ENCODE assay signal across 9 cellular contexts in genomic region chr5:175246242-175246891, GRCh38.
DNase-seq lines count a peak whose midpoint lies in the region; FAIRE-seq and TF ChIP-seq lines count a peak whose summit lies in the region.
"Had no signal": no experiment of that assay in that cellular context is flagged by ENCODE, and none has a peak within 500 bp of the region (broad histone marks: within the 10 kb centered on the region; RNA-seq: fewer than 3 reads in every experiment).

No MANE protein-coding gene starts in this region.

- peak; percentile 79 for DNase-seq in H54 (ENCODE audit: insufficient read length, low spot score)
- DNase-seq in SJSA1 (ENCODE audit: low read depth in 1 of 2, low spot score in 2 of 2), result peak; percentile 99 to 100
- peak; percentile 83 for DNase-seq in fibroblast of gingiva (ENCODE audit: low read depth)
- DNase-seq in stimulated activated CD4-positive, alpha-beta T cell treated with anti-CD3 and anti-CD28 coated beads, Interleukin-2, amount 100 ng/mL, for 48 hours, result peak; percentile 7 to 18
- no peak for DNase-seq in NOMO-1 (lab: John Stamatoyannopoulos, UW; ENCODE audit: unreplicated experiment in 2 of 2)
- DNase-seq in NCI-H345 (lab: John Stamatoyannopoulos, UW), result no peak
- no peak for DNase-seq in lower leg skin (ENCODE audit: low spot score in 2 of 2)
- DNase-seq in activated gamma-delta T cell treated with Interleukin-2 at 50 U/mL for 16 hours, result no peak
- DNase-seq: left ventricle myocardium superior had no signal

- H3K4me1 ChIP-seq in SJSA1 (replicated peaks), result peaks cover 37% of the 10 kb centered on the region

- intact Hi-C loops in lower leg skin (cut with DNase I; ENCODE audit: low total_unique reads), result no loop called here

- H3K4me3 ChIP-seq in SJSA1 (no peak overlapping the region), lower leg skin (ENCODE audit: low read depth, poor library complexity, severe bottlenecking) (no peak overlapping the region)

- H3K27ac ChIP-seq in SJSA1, result peak overlapping the region; percentile 82

- FAIRE-seq in H54 (lab: Jason Lieb, UNC), result peak; percentile 77

- H3K9me3 ChIP-seq in SJSA1 (replicated peaks), result peaks cover 7% of the 10 kb centered on the region; the same call in 1 of the 2 replicates

- no peak for TF ChIP-seq CTCF in lower leg skin (IDR thresholded peaks at IDR 0.05)

- TF ChIP-seq POLR2A in H54 (IDR thresholded peaks at IDR 0.05; ENCODE audit: low read depth, low read length) (no peak), lower leg skin (IDR thresholded peaks at IDR 0.05) (no peak)

- no peaks in the 10 kb centered on the region for H3K27me3 ChIP-seq in SJSA1 (replicated peaks)

- 37 to 47% methylated on average over 8 of the region's 8 CpGs for whole genome bisulfite sequencing in lower leg skin, 2 donors

- no peaks in the 10 kb centered on the region for H3K36me3 ChIP-seq in SJSA1

Comparison
In these comparisons a context has a peak if more than half of its experiments do, and no peak if none do; other contexts are left out.
1. DNase-seq: peak in H54 (single experiment), SJSA1 (2 of 2), fibroblast of gingiva (single experiment) and stimulated activated CD4-positive, alpha-beta T cell treated with anti-CD3 and anti-CD28 coated beads, Interleukin-2, amount 100 ng/mL, for 48 hours (2 of 2); none in NOMO-1 (0 of 2), NCI-H345 (single experiment), lower leg skin (0 of 2) and activated gamma-delta T cell treated with Interleukin-2 at 50 U/mL for 16 hours (single experiment).